In genomic region chr16:10333321-10334032, GRCh38 we compare ENCODE assay signal across 22 cellular contexts. TPM values are rescaled to one million over a fixed set of nuclear protein-coding genes. Genes with fewer than 3 reads are reported as not detected.
DNase-seq lines count a peak whose midpoint lies in the region; ATAC-seq, FAIRE-seq and TF ChIP-seq lines count a peak whose summit lies in the region.
"Had no signal": no experiment of that assay in that cellular context is flagged by ENCODE, and none has a peak within 500 bp of the region (broad histone marks: within the 10 kb centered on the region; RNA-seq: fewer than 3 reads in every experiment).

No MANE protein-coding gene starts in this region.

- no peaks in the 10 kb centered on the region for H3K27me3 ChIP-seq in Caco-2 (replicated peaks; ENCODE audit: control insufficient read depth, insufficient read depth, low read length)
- H3K27me3 ChIP-seq: colonic mucosa, neural progenitor cell had no signal

- DNase-seq in activated CD8-positive, alpha-beta T cell treated with anti-CD3 and anti-CD28 coated beads for 36 hours = peak; percentile 23
- DNase-seq in activated CD8-positive, alpha-beta T cell treated with anti-CD3 and anti-CD28 coated beads, Interleukin-2, amount 10 ng/mL, durations not matched to agents 7 days and 5 days = no peak
- DNase-seq in Caco-2 (no peak), nephron progenitor cell (no peak), frontal cortex (ENCODE audit: low spot score in 2 of 2) (no peak), substantia nigra (lab: John Stamatoyannopoulos, UW) (no peak), mesenteric fat pad (ENCODE audit: low spot score) (no peak)
- peak; percentile 21 for DNase-seq in central memory CD4-positive, alpha-beta T cell
- DNase-seq: activated CD4-positive, alpha-beta T cell treated with anti-CD3 and anti-CD28 coated beads for 1 hour; activated CD8-positive, alpha-beta memory T cell treated with anti-CD3 and anti-CD28 coated beads, Interleukin-2, amount 50 U/mL, for 4 hours; activated naive CD8-positive, alpha-beta T cell treated with anti-CD3 and anti-CD28 coated beads, Interleukin-2, amount 10 ng/mL, durations not matched to agents 7 days and 5 days; colonic mucosa; left colon; midbrain; NCI-H2107; stimulated activated CD4-positive, alpha-beta T cell treated with anti-CD3 and anti-CD28 coated beads, Interleukin-4, amount 100 ng/mL, for 1 hour; stimulated activated naive CD8-positive, alpha-beta T cell treated with anti-CD3 and anti-CD28 coated beads, Interleukin-15, amount 100 ng/mL, for 72 hours had no signal

- H3K9me3 ChIP-seq in Caco-2 = peaks cover 27% of the 10 kb centered on the region
- H3K9me3 ChIP-seq: colonic mucosa had no signal

- H3K4me3 Mint-ChIP-seq in activated CD8-positive, alpha-beta T cell treated with anti-CD3 and anti-CD28 coated beads for 36 hours = no peak overlapping the region
- H3K4me3 Mint-ChIP-seq in activated CD8-positive, alpha-beta T cell treated with anti-CD3 and anti-CD28 coated beads, Interleukin-2, amount 10 ng/mL, durations not matched to agents 7 days and 5 days = no peak overlapping the region
- H3K4me3 Mint-ChIP-seq in Caco-2 (ENCODE audit: unreplicated experiment) (no peak overlapping the region), nephron progenitor cell (no peak overlapping the region)
- H3K4me3 Mint-ChIP-seq: activated naive CD8-positive, alpha-beta T cell treated with anti-CD3 and anti-CD28 coated beads, Interleukin-2, amount 10 ng/mL, durations not matched to agents 7 days and 5 days; brain; neural progenitor cell; stimulated activated naive CD8-positive, alpha-beta T cell treated with anti-CD3 and anti-CD28 coated beads, Interleukin-15, amount 100 ng/mL, for 72 hours had no signal

- POLR2A ChIA-PET in activated CD8-positive, alpha-beta T cell treated with anti-CD3 and anti-CD28 coated beads for 36 hours (lab: Charles Lee) = interaction anchor here (0.6 kb wide), 1 partner anchor 1131 kb away, joined by 3 read pairs; no protein-coding TSS in a partner anchor
- POLR2A ChIA-PET in activated CD8-positive, alpha-beta T cell treated with anti-CD3 and anti-CD28 coated beads, Interleukin-2, amount 10 ng/mL, durations not matched to agents 7 days and 5 days (lab: Charles Lee) = no interaction called here
- POLR2A ChIA-PET in Caco-2 (lab: Charles Lee) = no interaction called here

- no peak for FAIRE-seq in frontal cortex (lab: Jason Lieb, UNC)
- FAIRE-seq: D721Med had no signal

- H3K36me3 Mint-ChIP-seq in activated CD8-positive, alpha-beta T cell treated with anti-CD3 and anti-CD28 coated beads for 36 hours (ENCODE audit: low read depth) = peaks cover 2% of the 10 kb centered on the region
- H3K36me3 Mint-ChIP-seq in activated CD8-positive, alpha-beta T cell treated with anti-CD3 and anti-CD28 coated beads, Interleukin-2, amount 10 ng/mL, durations not matched to agents 7 days and 5 days (ENCODE audit: low read depth) = peaks cover 3% of the 10 kb centered on the region
- peaks cover 16% of the 10 kb centered on the region for H3K36me3 Mint-ChIP-seq in Caco-2 (ENCODE audit: insufficient read depth, unreplicated experiment)
- H3K36me3 Mint-ChIP-seq in nephron progenitor cell (ENCODE audit: low read depth) = no peaks in the 10 kb centered on the region
- H3K36me3 Mint-ChIP-seq: activated naive CD8-positive, alpha-beta T cell treated with anti-CD3 and anti-CD28 coated beads, Interleukin-2, amount 10 ng/mL, durations not matched to agents 7 days and 5 days; brain; neural progenitor cell had no signal

- intact Hi-C loops in activated CD8-positive, alpha-beta T cell treated with anti-CD3 and anti-CD28 coated beads for 36 hours (cut with micrococcal nuclease) = no loop called here
- intact Hi-C loops in Caco-2 (cut with micrococcal nuclease; ENCODE audit: unreplicated experiment) = loop anchor here (2.0 kb wide), 2 partner anchors 17 to 29 kb away; no protein-coding TSS in a partner anchor

- no peak for TF ChIP-seq CTCF in activated CD8-positive, alpha-beta T cell treated with anti-CD3 and anti-CD28 coated beads for 36 hours (IDR thresholded peaks at IDR 0.05)
- no peak for TF ChIP-seq CTCF in Caco-2 (IDR thresholded peaks at IDR 0.05; ENCODE audit: insufficient read depth in 1 of 2, low read depth in 1 of 2, low read length in 1 of 2, severe bottlenecking in 1 of 2, unreplicated experiment in 1 of 2)
- TF ChIP-seq CTCF in nephron progenitor cell (IDR thresholded peaks at IDR 0.05) = no peak

- peaks cover 41% of the 10 kb centered on the region for H3K4me1 ChIP-seq in Caco-2
- H3K4me1 ChIP-seq: colonic mucosa, neural progenitor cell had no signal

- ATAC-seq in activated CD8-positive, alpha-beta T cell treated with anti-CD3 and anti-CD28 coated beads for 36 hours = peak; percentile 53
- ATAC-seq in activated CD8-positive, alpha-beta T cell treated with anti-CD3 and anti-CD28 coated beads, Interleukin-2, amount 10 ng/mL, durations not matched to agents 7 days and 5 days = no peak
- ATAC-seq: left colon; stimulated activated naive CD8-positive, alpha-beta T cell treated with anti-CD3 and anti-CD28 coated beads, Interleukin-15, amount 100 ng/mL, for 72 hours had no signal

- H3K9me3 Mint-ChIP-seq in activated CD8-positive, alpha-beta T cell treated with anti-CD3 and anti-CD28 coated beads for 36 hours = peaks cover 4% of the 10 kb centered on the region
- H3K9me3 Mint-ChIP-seq in activated CD8-positive, alpha-beta T cell treated with anti-CD3 and anti-CD28 coated beads, Interleukin-2, amount 10 ng/mL, durations not matched to agents 7 days and 5 days (ENCODE audit: insufficient read depth) = no peaks in the 10 kb centered on the region
- H3K9me3 Mint-ChIP-seq in Caco-2 (ENCODE audit: unreplicated experiment) (no peaks in the 10 kb centered on the region), nephron progenitor cell (peaks cover 6% of the 10 kb centered on the region)
- H3K9me3 Mint-ChIP-seq: activated naive CD8-positive, alpha-beta T cell treated with anti-CD3 and anti-CD28 coated beads, Interleukin-2, amount 10 ng/mL, durations not matched to agents 7 days and 5 days; neural progenitor cell; stimulated activated naive CD8-positive, alpha-beta T cell treated with anti-CD3 and anti-CD28 coated beads, Interleukin-15, amount 100 ng/mL, for 72 hours had no signal

- H3K27me3 Mint-ChIP-seq in activated CD8-positive, alpha-beta T cell treated with anti-CD3 and anti-CD28 coated beads for 36 hours = no peaks in the 10 kb centered on the region
- no peaks in the 10 kb centered on the region for H3K27me3 Mint-ChIP-seq in activated CD8-positive, alpha-beta T cell treated with anti-CD3 and anti-CD28 coated beads, Interleukin-2, amount 10 ng/mL, durations not matched to agents 7 days and 5 days (ENCODE audit: low read depth)
- no peaks in the 10 kb centered on the region for H3K27me3 Mint-ChIP-seq in Caco-2 (ENCODE audit: insufficient read depth, unreplicated experiment)
- peaks cover 3% of the 10 kb centered on the region for H3K27me3 Mint-ChIP-seq in nephron progenitor cell (ENCODE audit: low read depth, poor library complexity)
- H3K27me3 Mint-ChIP-seq: activated naive CD8-positive, alpha-beta T cell treated with anti-CD3 and anti-CD28 coated beads, Interleukin-2, amount 10 ng/mL, durations not matched to agents 7 days and 5 days; stimulated activated naive CD8-positive, alpha-beta T cell treated with anti-CD3 and anti-CD28 coated beads, Interleukin-15, amount 100 ng/mL, for 72 hours had no signal

- no peak overlapping the region for H3K4me3 ChIP-seq in Caco-2 (ENCODE audit: low read depth, low read length)
- H3K4me3 ChIP-seq: colonic mucosa, neural progenitor cell, SK-N-MC had no signal

- BruUV-seq in Caco-2 (replicated peaks; lab: Mats Ljungman, UMichigan) = no TSS peak

- no peak overlapping the region for H3K27ac ChIP-seq in substantia nigra (ENCODE audit: low read depth, low read length, poor library complexity, severe bottlenecking)
- H3K27ac ChIP-seq: colonic mucosa, neural progenitor cell, SK-N-MC had no signal

- no peaks in the 10 kb centered on the region for H3K36me3 ChIP-seq in Caco-2 (ENCODE audit: control insufficient read depth, insufficient read depth, low read length)
- H3K36me3 ChIP-seq: colonic mucosa, neural progenitor cell had no signal

- CTCF ChIA-PET in activated CD8-positive, alpha-beta T cell treated with anti-CD3 and anti-CD28 coated beads for 36 hours (lab: Charles Lee) = interaction anchor here (0.9 kb wide), 1 partner anchor 19 kb away, joined by 3 read pairs; no protein-coding TSS in a partner anchor
- CTCF ChIA-PET in activated CD8-positive, alpha-beta T cell treated with anti-CD3 and anti-CD28 coated beads, Interleukin-2, amount 10 ng/mL, durations not matched to agents 7 days and 5 days (lab: Charles Lee) = no interaction called here
- CTCF ChIA-PET in Caco-2 (lab: Charles Lee) = no interaction called here

- peaks cover 39% of the 10 kb centered on the region for H3K4me1 Mint-ChIP-seq in activated CD8-positive, alpha-beta T cell treated with anti-CD3 and anti-CD28 coated beads for 36 hours (ENCODE audit: low read depth)
- H3K4me1 Mint-ChIP-seq in activated CD8-positive, alpha-beta T cell treated with anti-CD3 and anti-CD28 coated beads, Interleukin-2, amount 10 ng/mL, durations not matched to agents 7 days and 5 days (ENCODE audit: low read depth) = peaks cover 40% of the 10 kb centered on the region
- H3K4me1 Mint-ChIP-seq in Caco-2 (ENCODE audit: low read depth, unreplicated experiment) (no peaks in the 10 kb centered on the region), nephron progenitor cell (peaks cover 48% of the 10 kb centered on the region)
- H3K4me1 Mint-ChIP-seq: brain had no signal

- peak overlapping the region; percentile 57 for H3K27ac Mint-ChIP-seq in activated CD8-positive, alpha-beta T cell treated with anti-CD3 and anti-CD28 coated beads for 36 hours
- no peak overlapping the region for H3K27ac Mint-ChIP-seq in activated CD8-positive, alpha-beta T cell treated with anti-CD3 and anti-CD28 coated beads, Interleukin-2, amount 10 ng/mL, durations not matched to agents 7 days and 5 days
- H3K27ac Mint-ChIP-seq in Caco-2 (ENCODE audit: unreplicated experiment) (peak overlapping the region; percentile 66), nephron progenitor cell (peak overlapping the region; percentile 60)
- H3K27ac Mint-ChIP-seq: brain, neural progenitor cell had no signal

RNA-seq across cellular contexts. Expression of gene ATF7IP2, which starts 52.4 kb away (rescaled TPM):
- 10 to 100 TPM; 25.8 to 27.0 TPM for total RNA-seq in activated CD8-positive, alpha-beta T cell treated with anti-CD3 and anti-CD28 coated beads for 36 hours
- 10 to 100 TPM; 30.1 to 31.3 TPM for total RNA-seq in activated CD8-positive, alpha-beta T cell treated with anti-CD3 and anti-CD28 coated beads, Interleukin-2, amount 10 ng/mL, durations not matched to agents 7 days and 5 days
- total RNA-seq in Caco-2 (2022) = 16.4 and 18.1 TPM in 2 replicates
- total RNA-seq in frontal cortex = 14.3 TPM
- total RNA-seq in mesenteric fat pad = 7.4 TPM
- total RNA-seq: A172 had no signal

Comparison
In these comparisons a context has a peak if more than half of its experiments do, and no peak if none do; other contexts are left out.
1. DNase-seq: peak in activated CD8-positive, alpha-beta T cell treated with anti-CD3 and anti-CD28 coated beads for 36 hours (single experiment) and central memory CD4-positive, alpha-beta T cell (single experiment); none in activated CD8-positive, alpha-beta T cell treated with anti-CD3 and anti-CD28 coated beads, Interleukin-2, amount 10 ng/mL, durations not matched to agents 7 days and 5 days (single experiment), Caco-2 (0 of 2), nephron progenitor cell (single experiment), frontal cortex (0 of 2), substantia nigra (0 of 49) and mesenteric fat pad (single experiment).